In genomic region chr9:93093081-93093448, GRCh38 we compare ENCODE assay signal across 10 cellular contexts. TPM values are rescaled to one million over a fixed set of nuclear protein-coding genes. Genes with fewer than 3 reads are reported as not detected.
DNase-seq lines count a peak whose midpoint lies in the region; ATAC-seq and TF ChIP-seq lines count a peak whose summit lies in the region.
"Had no signal": no experiment of that assay in that cellular context is flagged by ENCODE, and none has a peak within 500 bp of the region (broad histone marks: within the 10 kb centered on the region; RNA-seq: fewer than 3 reads in every experiment).

No MANE protein-coding gene starts in this region.

- no peak for ATAC-seq in omental fat pad (ENCODE audit: low FRiP score)
- no peak for ATAC-seq in HG02798 (IDR thresholded peaks at IDR 0.05; ENCODE audit: poor library complexity, unreplicated experiment)
- no peak for ATAC-seq in foreskin keratinocyte

- H3K79me2 ChIP-seq in OCI-LY3 (ENCODE audit: low read length), result peaks cover 7% of the 10 kb centered on the region; the same call in 1 of the 2 replicates
- H3K79me2 ChIP-seq in Karpas-422 (ENCODE audit: low read length), result no peaks in the 10 kb centered on the region

- H3K9me2 ChIP-seq in Karpas-422 (replicated peaks; ENCODE audit: insufficient read depth, low read length), result no peaks in the 10 kb centered on the region

- H3K36me3 Mint-ChIP-seq in CD14-positive monocyte (peaks cover 27 to 32% of the 10 kb centered on the region in 2 donors), chondrocyte (ENCODE audit: low read depth) (peaks cover 4% of the 10 kb centered on the region)

- H3K9me3 Mint-ChIP-seq in CD14-positive monocyte (peaks cover 7 to 21% (median 14%) of the 10 kb centered on the region in 7 donors), chondrocyte (ENCODE audit: low read depth) (peaks cover 12% of the 10 kb centered on the region)

- peak overlapping the region; percentile 100 for H3K4me2 ChIP-seq in OCI-LY3 (ENCODE audit: low read length)
- no peak overlapping the region for H3K4me2 ChIP-seq in Karpas-422 (ENCODE audit: low read depth, low read length, poor library complexity, severe bottlenecking)

- peak overlapping the region; percentile 75 to 100 (median 99) for H3K27ac Mint-ChIP-seq in CD14-positive monocyte
- peak overlapping the region; percentile 39 for H3K27ac Mint-ChIP-seq in chondrocyte (ENCODE audit: unreplicated experiment)

- H3K27me3 Mint-ChIP-seq in CD14-positive monocyte (ENCODE audit: low read depth in 3 of 3) (peaks cover 0 to 2% (median 2%) of the 10 kb centered on the region in 3 donors), chondrocyte (ENCODE audit: low read depth) (no peaks in the 10 kb centered on the region)

- H3K9me3 ChIP-seq in OCI-LY3 (ENCODE audit: insufficient read depth, low read length) (peaks cover 12% of the 10 kb centered on the region), Karpas-422 (ENCODE audit: low read length) (no peaks in the 10 kb centered on the region)
- H3K9me3 ChIP-seq: SJCRH30 had no signal

- H3K36me3 ChIP-seq in OCI-LY3 (replicated peaks; ENCODE audit: low read depth, low read length) (peaks cover 6% of the 10 kb centered on the region), Karpas-422 (ENCODE audit: insufficient read depth, low read length) (no peaks in the 10 kb centered on the region)
- H3K36me3 ChIP-seq: SJCRH30 had no signal

- H3K27me3 ChIP-seq in OCI-LY3 (ENCODE audit: low read depth, low read length), result no peaks in the 10 kb centered on the region
- H3K27me3 ChIP-seq in foreskin keratinocyte, result no peaks in the 10 kb centered on the region
- no peaks in the 10 kb centered on the region for H3K27me3 ChIP-seq in Karpas-422 (ENCODE audit: low read length)
- H3K27me3 ChIP-seq: SJCRH30 had no signal

- TF ChIP-seq CTCF in CD14-positive monocyte (IDR thresholded peaks at IDR 0.05) (no peak), OCI-LY3 (IDR thresholded peaks at IDR 0.05; ENCODE audit: low read depth, low read length) (no peak), chondrocyte (IDR thresholded peaks at IDR 0.05) (no peak), omental fat pad (IDR thresholded peaks at IDR 0.05) (no peak), foreskin keratinocyte (conservative IDR thresholded peaks at IDR 0.05) (no peak)

- H3K4me3 ChIP-seq in OCI-LY3 (ENCODE audit: low read length), result 0 out of 2 replicates have a peak overlapping the region, but pooled peaks have one; percentile 11
- H3K4me3 ChIP-seq in Karpas-422 (ENCODE audit: low read length), result no peak overlapping the region
- H3K4me3 ChIP-seq: SJCRH30 had no signal

- peak overlapping the region; percentile 37 to 81 for H3K4me3 Mint-ChIP-seq in CD14-positive monocyte
- H3K4me3 Mint-ChIP-seq in chondrocyte (ENCODE audit: unreplicated experiment), result no peak overlapping the region

- H3K9ac ChIP-seq in OCI-LY3 (ENCODE audit: low read length) (no peak overlapping the region; the same call in 1 of the 2 replicates), Karpas-422 (ENCODE audit: low read length) (no peak overlapping the region)

- H3K27ac ChIP-seq in OCI-LY3 (ENCODE audit: low read length), result peak overlapping the region; percentile 97
- no peak overlapping the region for H3K27ac ChIP-seq in foreskin keratinocyte
- no peak overlapping the region for H3K27ac ChIP-seq in Karpas-422 (ENCODE audit: low read length)
- H3K27ac ChIP-seq: SJCRH30 had no signal

- H3K4me1 Mint-ChIP-seq in CD14-positive monocyte (peaks cover 52% of the 10 kb centered on the region), chondrocyte (ENCODE audit: low read depth) (peaks cover 30% of the 10 kb centered on the region)

- H3K4me1 ChIP-seq in OCI-LY3 (ENCODE audit: low read length) (peaks cover 55% of the 10 kb centered on the region), foreskin keratinocyte (no peaks in the 10 kb centered on the region), Karpas-422 (ENCODE audit: low read length) (peaks cover 32% of the 10 kb centered on the region)

- intact Hi-C loops in CD14-positive monocyte (cut with micrococcal nuclease), result loop anchor here (5.0 to 10.0 kb wide), 6 partner anchors 56 to 472 kb away; partner anchors contain the start of genes BICD2 (in 2 of the 2), FAM120A (in 2 of the 2) and FAM120AOS (in 2 of the 2)

- DNase-seq in CD14-positive monocyte (ENCODE audit: low spot score) (no peak), chondrocyte (ENCODE audit: low spot score) (peak; percentile 7), omental fat pad (ENCODE audit: low spot score) (peak; percentile 12), foreskin keratinocyte (no peak), Karpas-422 (no peak), NCI-H1694 (lab: John Stamatoyannopoulos, UW) (no peak)
- DNase-seq: SJCRH30 had no signal

- H2AFZ ChIP-seq in OCI-LY3 (ENCODE audit: low read depth, low read length) (peak overlapping the region; percentile 71; the same call in 1 of the 2 replicates), Karpas-422 (ENCODE audit: low read length) (no peak overlapping the region)

- H4K20me1 ChIP-seq in OCI-LY3 (ENCODE audit: insufficient read depth, low read length) (no peaks in the 10 kb centered on the region), Karpas-422 (ENCODE audit: insufficient read depth, low read depth, low read length) (peaks cover 8% of the 10 kb centered on the region; the same call in 1 of the 2 replicates)

RNA-seq across cellular contexts. Expression of gene CARD19, which starts 3.0 kb away (rescaled TPM):
- 100 to 1,000 TPM; 130 to 137 TPM for polyA plus RNA-seq in CD14-positive monocyte
- 28.3 to 41.7 TPM (median 40.5 TPM) in 3 replicates for total RNA-seq in chondrocyte
- 10 to 100 TPM; 45.7 to 76.5 (median 57.9) TPM for total RNA-seq in omental fat pad
- 31.1 TPM in 2 replicates for total RNA-seq in foreskin keratinocyte
- polyA plus RNA-seq in foreskin keratinocyte, result 46.3 and 47.5 TPM in 2 replicates
- 5.5 and 11.4 TPM in 2 replicates for total RNA-seq in Karpas-422 (2014; rRNA removed; shearing (Covaris generic); ENCODE audit: low replicate concordance)

RNA-seq across cellular contexts. Expression of gene SUSD3, which starts 34.6 kb away (rescaled TPM):
- 10 to 100 TPM; 10.5 to 15.7 TPM for polyA plus RNA-seq in CD14-positive monocyte
- total RNA-seq in chondrocyte, result not detected in 3 replicates
- total RNA-seq in omental fat pad, result 10 to 100 TPM in 2 of 4 donors, 1 to 10 TPM in 2; 6.8 to 24.2 (median 12.8) TPM
- 0.11 and 0.44 TPM in 2 replicates for total RNA-seq in foreskin keratinocyte
- 0.18 and 0.24 TPM in 2 replicates for polyA plus RNA-seq in foreskin keratinocyte
- total RNA-seq in Karpas-422 (2014; rRNA removed; shearing (Covaris generic); ENCODE audit: low replicate concordance), result 4.9 and 6.2 TPM in 2 replicates
- total RNA-seq: endothelial cell of umbilical vein, SJCRH30 had no signal
- polyA plus RNA-seq: endothelial cell of umbilical vein had no signal

RNA-seq across cellular contexts. Expression of gene NINJ1, which starts 41.0 kb away (rescaled TPM):
- polyA plus RNA-seq in CD14-positive monocyte (100 to 1,000 TPM; 290 to 469 TPM), foreskin keratinocyte (24.6 and 29.8 TPM in 2 replicates)
- total RNA-seq in chondrocyte (31.5 to 35.4 TPM (median 33.6 TPM) in 3 replicates), omental fat pad (100 to 1,000 TPM in 2 of 4 donors, 10 to 100 TPM in 2; 63.3 to 137 (median 104) TPM), foreskin keratinocyte (15.8 and 17.7 TPM in 2 replicates)
- 10.3 and 10.4 TPM in 2 replicates for total RNA-seq in Karpas-422 (2014; rRNA removed; shearing (Covaris generic); ENCODE audit: low replicate concordance)

Comparison
In these comparisons a context has a peak if more than half of its experiments do, and no peak if none do; other contexts are left out.
1. DNase-seq: peak in chondrocyte (single experiment) and omental fat pad (single experiment); none in CD14-positive monocyte (single experiment), foreskin keratinocyte (0 of 2), Karpas-422 (single experiment) and NCI-H1694 (single experiment).